1 cellular context compared by ENCODE assay signal in genomic region chr3:46091971-46092703, GRCh38.
A peak's percentile ranks its signal among the peaks of the same experiment; 100 is the strongest.
TF ChIP-seq lines count a peak whose summit lies in the region.

No MANE protein-coding gene starts in this region.

TF ChIP-seq in GM12878, 131 proteins besides CTCF, POLR2A, EP300 and RAD21 (continued from another document):
- TF ChIP-seq MYB (IDR thresholded peaks at IDR 0.05; ENCODE audit: borderline replicate concordance, low read depth, low read length): no peak
- TF ChIP-seq YBX1 (IDR thresholded peaks at IDR 0.05): no peak
- no peak for TF ChIP-seq RFX5 (IDR thresholded peaks at IDR 0.05; ENCODE audit: low read depth, low read length)
- TF ChIP-seq NFIC (IDR thresholded peaks at IDR 0.05; ENCODE audit: low read depth, low read length): no peak
- no peak for TF ChIP-seq POU2F2 (IDR thresholded peaks at IDR 0.05; ENCODE audit: borderline replicate concordance, low read depth, low read length)
- TF ChIP-seq CHD2 (IDR thresholded peaks at IDR 0.05; ENCODE audit: borderline replicate concordance, low read depth, low read length): no peak
- peak; percentile 18; the same call in 1 of the 2 replicates for TF ChIP-seq RAD51 (IDR thresholded peaks at IDR 0.05)
- 0 out of 4 replicates have a peak, but pooled peaks have one; percentile 3 to 6 for TF ChIP-seq IKZF2 (IDR thresholded peaks at IDR 0.05)
- TF ChIP-seq EED (IDR thresholded peaks at IDR 0.05; ENCODE audit: low read depth): no peak
- TF ChIP-seq STAT3 (IDR thresholded peaks at IDR 0.05; ENCODE audit: low read depth, low read length): no peak
- no peak for TF ChIP-seq ZNF24 (IDR thresholded peaks at IDR 0.05)
- TF ChIP-seq KDM1A (IDR thresholded peaks at IDR 0.05; ENCODE audit: borderline replicate concordance): no peak
- no peak for TF ChIP-seq SPI1 (IDR thresholded peaks at IDR 0.05; ENCODE audit: borderline replicate concordance, insufficient read depth, low read depth, low read length)
- no peak for TF ChIP-seq NR2C2 (IDR thresholded peaks at IDR 0.05; ENCODE audit: borderline replicate concordance, control insufficient read depth, insufficient read length, low read depth)
- no peak for TF ChIP-seq NKRF (conservative IDR thresholded peaks at IDR 0.05)
- TF ChIP-seq MLLT1 (IDR thresholded peaks at IDR 0.05): no peak
- 0 out of 2 replicates have a peak, but pooled peaks have one; percentile 6 for TF ChIP-seq DPF2 (IDR thresholded peaks at IDR 0.05)
TF ChIP-seq in GM12878: peak in this region for 4.
